In the genomic region with DNA sequence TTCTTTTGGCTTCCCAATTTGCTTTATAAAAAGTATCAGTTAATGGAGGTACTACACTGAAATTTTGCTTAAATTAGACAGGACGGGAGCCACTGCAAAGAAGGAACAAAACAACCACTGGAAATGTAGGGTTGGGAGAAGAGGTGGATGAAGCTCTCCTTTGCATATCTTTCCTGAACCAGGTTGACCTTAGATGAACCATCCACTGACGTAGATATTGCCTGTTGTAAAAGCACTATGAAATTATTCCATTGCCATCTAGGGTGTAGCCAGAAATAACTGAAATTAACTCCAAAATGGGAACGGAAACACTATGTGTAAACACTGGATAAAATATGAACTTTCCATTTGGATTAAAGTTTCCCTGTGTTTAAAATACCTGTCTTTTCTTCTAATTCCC, we compare ENCODE assay signal across 12 cellular contexts. TPM values are rescaled to one million over a fixed set of nuclear protein-coding genes. Genes with fewer than 3 reads are reported as not detected.
DNase-seq lines count a peak whose midpoint lies in the region; ATAC-seq and TF ChIP-seq lines count a peak whose summit lies in the region.
"Had no signal": no experiment of that assay in that cellular context is flagged by ENCODE, and none has a peak within 500 bp of the region (broad histone marks: within the 10 kb centered on the region; RNA-seq: fewer than 3 reads in every experiment).

No MANE protein-coding gene starts in this region.

- peak overlapping the region; percentile 82; the same call in 1 of the 2 replicates for H3K4me3 ChIP-seq in PC-3 (ENCODE audit: low read length)

- peak overlapping the region; percentile 98 for H3K4me2 ChIP-seq in PC-3 (ENCODE audit: low read length)

- H3K36me3 ChIP-seq in PC-3 (ENCODE audit: low read depth, low read length) = no peaks in the 10 kb centered on the region
- H3K36me3 ChIP-seq: adrenal gland had no signal

- no peaks in the 10 kb centered on the region for H3K9me2 ChIP-seq in PC-3 (replicated peaks; ENCODE audit: low read length)

- H3K27me3 ChIP-seq in PC-3 (ENCODE audit: low read length) = no peaks in the 10 kb centered on the region
- H3K27me3 ChIP-seq: adrenal gland had no signal

- peak overlapping the region; percentile 83 for H3K27ac ChIP-seq in PC-3 (ENCODE audit: low read length)

- H3K27ac Mint-ChIP-seq in T-helper 2 cell treated with Interferon-gamma antibody and Interleukin-4, amounts not matched to agents 5 μg/mL and 100 μg/mL, for 36 hours = no peak overlapping the region
- H3K27ac Mint-ChIP-seq in progenitor cell of endocrine pancreas = no peak overlapping the region

- H3K4me3 Mint-ChIP-seq in T-helper 2 cell treated with Interferon-gamma antibody and Interleukin-4, amounts not matched to agents 5 μg/mL and 100 μg/mL, for 36 hours = peak overlapping the region; percentile 93
- H3K4me3 Mint-ChIP-seq in progenitor cell of endocrine pancreas (ENCODE audit: low read depth) = peak overlapping the region; percentile 93

- BruUV-seq in PC-3 (replicated peaks; lab: Mats Ljungman, UMichigan) = no TSS peak

- H2AFZ ChIP-seq in PC-3 (ENCODE audit: low read length) = 0 out of 2 replicates have a peak overlapping the region, but pooled peaks have one; percentile 19

- peaks cover 34% of the 10 kb centered on the region for H3K79me2 ChIP-seq in PC-3 (ENCODE audit: low read length)

- H3K27me3 Mint-ChIP-seq in T-helper 2 cell treated with Interferon-gamma antibody and Interleukin-4, amounts not matched to agents 5 μg/mL and 100 μg/mL, for 36 hours (ENCODE audit: low read depth) = peaks cover 9% of the 10 kb centered on the region
- H3K27me3 Mint-ChIP-seq in progenitor cell of endocrine pancreas = peaks cover 8% of the 10 kb centered on the region

- 0 out of 2 replicates have a peak overlapping the region, but pooled peaks have one; percentile 4 for H3K9ac ChIP-seq in PC-3 (ENCODE audit: low read length)

- no peaks in the 10 kb centered on the region for H3K9me3 Mint-ChIP-seq in T-helper 2 cell treated with Interferon-gamma antibody and Interleukin-4, amounts not matched to agents 5 μg/mL and 100 μg/mL, for 36 hours
- H3K9me3 Mint-ChIP-seq in progenitor cell of endocrine pancreas (ENCODE audit: low read depth) = no peaks in the 10 kb centered on the region

- H3K36me3 Mint-ChIP-seq in T-helper 2 cell treated with Interferon-gamma antibody and Interleukin-4, amounts not matched to agents 5 μg/mL and 100 μg/mL, for 36 hours (ENCODE audit: low read depth) = peaks cover 2% of the 10 kb centered on the region
- H3K36me3 Mint-ChIP-seq in progenitor cell of endocrine pancreas (ENCODE audit: insufficient read depth) = peaks cover 10% of the 10 kb centered on the region

- peaks cover 40% of the 10 kb centered on the region for H3K4me1 ChIP-seq in PC-3 (ENCODE audit: insufficient read depth, low read length)

- intact Hi-C loops in PC-3 (cut with micrococcal nuclease) = loop anchor here (5.0 kb wide), 1 partner anchor 88 kb away; no protein-coding TSS in a partner anchor

- ATAC-seq in PC-3 = no peak
- ATAC-seq in HG03039 (IDR thresholded peaks at IDR 0.05; ENCODE audit: unreplicated experiment) = no peak

- no peaks in the 10 kb centered on the region; the same call in 1 of the 2 replicates for H4K20me1 ChIP-seq in PC-3 (ENCODE audit: low read length)

- CTCF ChIA-PET in PC-3 (lab: Charles Lee) = no interaction called here

- no peaks in the 10 kb centered on the region for H3F3A ChIP-seq in PC-3 (ENCODE audit: low read length, unreplicated experiment)

- DNase-seq in T-helper 2 cell treated with Interferon-gamma antibody and Interleukin-4, amounts not matched to agents 5 μg/mL and 100 μg/mL, for 36 hours (ENCODE audit: low spot score) = no peak
- no peak for DNase-seq in T-helper 2 cell
- no peak for DNase-seq in PC-3
- DNase-seq in dermis microvascular lymphatic vessel endothelial cell (ENCODE audit: low read depth in 2 of 2) = peak; percentile 10 to 73
- no peak for DNase-seq in progenitor cell of endocrine pancreas (ENCODE audit: low spot score, unreplicated experiment)
- no peak for DNase-seq in NCI-H1092 treated with DMSO at 0.1 percent for 48 hours (lab: John Stamatoyannopoulos, UW)
- DNase-seq in EL = no peak
- DNase-seq: adrenal gland; GDM1; NCI-H1930; stimulated activated naive CD4-positive, alpha-beta T cell had no signal

- TF ChIP-seq CTCF in PC-3 (conservative IDR thresholded peaks at IDR 0.05; ENCODE audit: low read depth, low read length) (no peak), progenitor cell of endocrine pancreas (IDR thresholded peaks at IDR 0.05; ENCODE audit: unreplicated experiment) (no peak)

- no peaks in the 10 kb centered on the region for H3K9me3 ChIP-seq in PC-3 (ENCODE audit: low read length)
- H3K9me3 ChIP-seq: adrenal gland had no signal

- POLR2A ChIA-PET in PC-3 (lab: Charles Lee; ENCODE audit: unreplicated experiment) = no interaction called here

- H3K4me1 Mint-ChIP-seq in T-helper 2 cell treated with Interferon-gamma antibody and Interleukin-4, amounts not matched to agents 5 μg/mL and 100 μg/mL, for 36 hours (ENCODE audit: low read depth) = peaks cover 21% of the 10 kb centered on the region
- peaks cover 19% of the 10 kb centered on the region for H3K4me1 Mint-ChIP-seq in progenitor cell of endocrine pancreas (ENCODE audit: low read depth)

RNA-seq across cellular contexts. Expression of a gene that starts 1.2 kb away (rescaled TPM):
- total RNA-seq in PC-3 (2014; rRNA removed) (15.9 and 19.2 TPM in 2 replicates), dermis microvascular lymphatic vessel endothelial cell (56.6 and 67.4 TPM in 2 replicates), progenitor cell of endocrine pancreas (23.7 and 25.1 TPM in 2 replicates)

Comparison
In these comparisons a context has a peak if more than half of its experiments do, and no peak if none do; other contexts are left out.
1. DNase-seq: peak in dermis microvascular lymphatic vessel endothelial cell (2 of 2); none in T-helper 2 cell treated with Interferon-gamma antibody and Interleukin-4, amounts not matched to agents 5 μg/mL and 100 μg/mL, for 36 hours (single experiment), T-helper 2 cell (0 of 5), PC-3 (single experiment), progenitor cell of endocrine pancreas (single experiment), NCI-H1092 treated with DMSO at 0.1 percent for 48 hours (single experiment) and EL (single experiment).